ENCODE assay signal across 39 cellular contexts in genomic region chr4:46955601-46956000, GRCh38. TPM values are rescaled to one million over a fixed set of nuclear protein-coding genes. Genes with fewer than 3 reads are reported as not detected.
"Had no signal": no experiment of that assay in that cellular context is flagged by ENCODE, and none has a peak within 500 bp of the region (broad histone marks: within the 10 kb centered on the region; RNA-seq: fewer than 3 reads in every experiment).

No MANE protein-coding gene starts in this region.

- ATAC-seq: activated naive CD4-positive, alpha-beta T cell treated with anti-CD3 and anti-CD28 coated beads, Interleukin-2, amount 50 U/mL, for 72 hours; activated naive CD8-positive, alpha-beta T cell treated with anti-CD3 and anti-CD28 coated beads, Interleukin-2, amount 50 U/mL, for 24 hours; activated T-cell treated with anti-CD3 and anti-CD28 coated beads, Interleukin-2, amount 50 U/mL, for 4 hours; activated T-cell treated with anti-CD3 and anti-CD28 coated beads, Interleukin-2, amount 50 U/mL, for 72 hours; activated T-helper 17 cell treated with anti-CD3 and anti-CD28 coated beads, Interleukin-2, amount 50 U/mL, for 72 hours; body of pancreas had no signal

- H3K27ac ChIP-seq: adrenal gland, ascending aorta, body of pancreas, brain microvascular endothelial cell, breast epithelium, cardiac muscle cell had no signal

- H3K27me3 ChIP-seq: adrenal gland, ascending aorta, body of pancreas, brain microvascular endothelial cell, breast epithelium, cardiac muscle cell had no signal

- H3K9me3 ChIP-seq: adrenal gland, ascending aorta, body of pancreas, breast epithelium had no signal

- H3K36me3 ChIP-seq: adrenal gland, ascending aorta, brain microvascular endothelial cell, breast epithelium, cardiac muscle cell had no signal

- H3K4me3 ChIP-seq: adrenal gland, ascending aorta, body of pancreas, breast epithelium, cardiac muscle cell had no signal

- H3K4me1 ChIP-seq: adrenal gland, ascending aorta, body of pancreas, breast epithelium had no signal

- DNase-seq: activated effector memory CD4-positive, alpha-beta T cell treated with anti-CD3 and anti-CD28 coated beads, Interleukin-2, amount 50 U/mL, for 16 hours; activated effector memory CD4-positive, alpha-beta T cell treated with Interleukin-2 at 50 U/mL for 16 hours; activated gamma-delta T cell; activated gamma-delta T cell treated with Interleukin-2 at 50 U/mL for 16 hours; activated naive CD4-positive, alpha-beta T cell; activated naive CD4-positive, alpha-beta T cell treated with anti-CD3 and anti-CD28 coated beads for 36 hours; activated naive CD4-positive, alpha-beta T cell treated with anti-CD3 and anti-CD28 coated beads, Interleukin-2, amount 10 ng/mL, durations not matched to agents 7 days and 5 days; activated naive CD4-positive, alpha-beta T cell treated with anti-CD3 and anti-CD28 coated beads, Interleukin-2, amount 50 U/mL, for 16 hours; activated naive CD4-positive, alpha-beta T cell treated with Interleukin-2 at 50 U/mL for 16 hours; activated naive CD8-positive, alpha-beta T cell treated with anti-CD3 and anti-CD28 coated beads for 36 hours; activated naive CD8-positive, alpha-beta T cell treated with anti-CD3 and anti-CD28 coated beads, Interleukin-2, amount 10 ng/mL, durations not matched to agents 7 days and 5 days; activated naive CD8-positive, alpha-beta T cell treated with anti-CD3 and anti-CD28 coated beads, Interleukin-2, amount 50 U/mL, for 24 hours; activated T-cell treated with anti-CD3 and anti-CD28 coated beads, Interleukin-2, amount 50 U/mL, for 1 hour; activated T-cell treated with anti-CD3 and anti-CD28 coated beads, Interleukin-2, amount 50 U/mL, for 24 hours; activated T-cell treated with anti-CD3 and anti-CD28 coated beads, Interleukin-2, amount 50 U/mL, for 4 hours; activated T-cell treated with anti-CD3 and anti-CD28 coated beads, Interleukin-2, amount 50 U/mL, for 48 hours; activated T-cell treated with anti-CD3 and anti-CD28 coated beads, Interleukin-2, amount 50 U/mL, for 72 hours; adrenal gland; amniotic stem cell; amygdala; anterior cingulate cortex; aorta; body of pancreas; brain microvascular endothelial cell; caudate nucleus; central memory CD4-positive, alpha-beta T cell; cerebellar nuclear complex had no signal

RNA-seq across cellular contexts. Expression of gene GABRA4, which starts 37.8 kb away (rescaled TPM):
- total RNA-seq: activated naive CD4-positive, alpha-beta T cell treated with anti-CD3 and anti-CD28 coated beads for 36 hours; activated naive CD4-positive, alpha-beta T cell treated with anti-CD3 and anti-CD28 coated beads, Interleukin-2, amount 50 U/mL, for 72 hours; activated naive CD8-positive, alpha-beta T cell treated with anti-CD3 and anti-CD28 coated beads for 36 hours; activated naive CD8-positive, alpha-beta T cell treated with anti-CD3 and anti-CD28 coated beads, Interleukin-2, amount 10 ng/mL, durations not matched to agents 7 days and 5 days; activated T-cell treated with anti-CD3 and anti-CD28 coated beads, Interleukin-2, amount 50 U/mL, for 4 hours; activated T-cell treated with anti-CD3 and anti-CD28 coated beads, Interleukin-2, amount 50 U/mL, for 72 hours; activated T-helper 1 cell treated with anti-CD3 and anti-CD28 coated beads, Interleukin-12 subunit alpha, Interleukin-12 subunit beta, Interleukin-2, Interleukin-4 antibody, amounts not matched to agents 30 ng/mL and 10 ng/mL and 1 ng/mL, durations not matched to agents 14 hours and 24 hours and 36 hours; activated T-helper 17 cell treated with anti-CD3 and anti-CD28 coated beads, Interleukin-2, amount 50 U/mL, for 72 hours; activated T-helper 2 cell treated with anti-CD3 and anti-CD28 coated beads, Interferon-gamma antibody, Interleukin-2, Interleukin-4, amounts not matched to agents 10 μg/mL and 5 μg/mL and 100 μg/mL, durations not matched to agents 14 hours and 24 hours and 36 hours; astrocyte; bronchial epithelial cell; chondrocyte had no signal

RNA-seq across cellular contexts. Expression of gene COX7B2, which starts 46.6 kb away (rescaled TPM):
- total RNA-seq: activated naive CD4-positive, alpha-beta T cell treated with anti-CD3 and anti-CD28 coated beads for 36 hours; activated naive CD4-positive, alpha-beta T cell treated with anti-CD3 and anti-CD28 coated beads, Interleukin-2, amount 50 U/mL, for 72 hours; activated naive CD8-positive, alpha-beta T cell treated with anti-CD3 and anti-CD28 coated beads for 36 hours; activated naive CD8-positive, alpha-beta T cell treated with anti-CD3 and anti-CD28 coated beads, Interleukin-2, amount 10 ng/mL, durations not matched to agents 7 days and 5 days; activated T-cell treated with anti-CD3 and anti-CD28 coated beads, Interleukin-2, amount 50 U/mL, for 4 hours; activated T-cell treated with anti-CD3 and anti-CD28 coated beads, Interleukin-2, amount 50 U/mL, for 72 hours; activated T-helper 1 cell treated with anti-CD3 and anti-CD28 coated beads, Interleukin-12 subunit alpha, Interleukin-12 subunit beta, Interleukin-2, Interleukin-4 antibody, amounts not matched to agents 30 ng/mL and 10 ng/mL and 1 ng/mL, durations not matched to agents 14 hours and 24 hours and 36 hours; activated T-helper 17 cell treated with anti-CD3 and anti-CD28 coated beads, Interleukin-2, amount 50 U/mL, for 72 hours; activated T-helper 2 cell treated with anti-CD3 and anti-CD28 coated beads, Interferon-gamma antibody, Interleukin-2, Interleukin-4, amounts not matched to agents 10 μg/mL and 5 μg/mL and 100 μg/mL, durations not matched to agents 14 hours and 24 hours and 36 hours; adrenal gland; aorta; ascending aorta; astrocyte; body of pancreas; breast epithelium; bronchial epithelial cell; cardiac muscle cell; cardiac septum; cerebellum; chondrocyte had no signal
